In genomic region chr12:43976027-43976426, GRCh38 we compare ENCODE assay signal across 15 cellular contexts.
A peak's percentile ranks its signal among the peaks of the same experiment; 100 is the strongest.
DNase-seq lines count a peak whose midpoint lies in the region; ATAC-seq and TF ChIP-seq lines count a peak whose summit lies in the region.
"Had no signal": no experiment of that assay in that cellular context is flagged by ENCODE, and none has a peak within 500 bp of the region (broad histone marks: within the 10 kb centered on the region; RNA-seq: fewer than 3 reads in every experiment).

No MANE protein-coding gene starts in this region.

- no peaks in the 10 kb centered on the region for H3K79me1 ChIP-seq in IMR-90 (ENCODE audit: low read depth in 1 of 2, low read length in 2 of 2)

- dilution Hi-C loops in IMR-90 (cut with HindIII; ENCODE audit: low sequenced_read_pairs, unreplicated experiment): no loop called here

- POLR2A ChIA-PET in IMR-90 (lab: Charles Lee; ENCODE audit: unreplicated experiment): no interaction called here

- BruUV-seq in IMR-90 (replicated peaks; lab: Mats Ljungman, UMichigan): no TSS peak

- H3K27ac Mint-ChIP-seq in activated CD4-positive, alpha-beta T cell treated with anti-CD3 and anti-CD28 coated beads, Interleukin-2, amount 10 ng/mL, durations not matched to agents 24 days and 14 days: no peak overlapping the region
- H3K27ac Mint-ChIP-seq: CD14-positive monocyte, T-cell had no signal

- H3K4me3 ChIP-seq in GM23248: no peak overlapping the region
- H3K4me3 ChIP-seq in IMR-90 (ENCODE audit: insufficient read depth, low read depth, low read length): no peak overlapping the region
- H3K4me3 ChIP-seq in epithelial cell of esophagus (ENCODE audit: low read length): no peak overlapping the region

- CTCF ChIA-PET in IMR-90 (lab: Yijun Ruan, JAX): no interaction called here

- no peak overlapping the region for H4K5ac ChIP-seq in IMR-90 (ENCODE audit: low read depth, low read length)

- H3K36me3 Mint-ChIP-seq in activated CD4-positive, alpha-beta T cell treated with anti-CD3 and anti-CD28 coated beads, Interleukin-2, amount 10 ng/mL, durations not matched to agents 24 days and 14 days (ENCODE audit: low read depth): no peaks in the 10 kb centered on the region
- H3K36me3 Mint-ChIP-seq: CD14-positive monocyte had no signal

- no peak overlapping the region for H3K4me3 Mint-ChIP-seq in activated CD4-positive, alpha-beta T cell treated with anti-CD3 and anti-CD28 coated beads, Interleukin-2, amount 10 ng/mL, durations not matched to agents 24 days and 14 days
- H3K4me3 Mint-ChIP-seq: CD14-positive monocyte, T-cell had no signal

- no peaks in the 10 kb centered on the region for H3K27me3 Mint-ChIP-seq in activated CD4-positive, alpha-beta T cell treated with anti-CD3 and anti-CD28 coated beads, Interleukin-2, amount 10 ng/mL, durations not matched to agents 24 days and 14 days
- H3K27me3 Mint-ChIP-seq: T-cell had no signal

- intact Hi-C loops in IMR-90 (cut with micrococcal nuclease): no loop called here
- intact Hi-C loops in activated CD4-positive, alpha-beta T cell treated with anti-CD3 and anti-CD28 coated beads, Interleukin-2, amount 10 ng/mL, durations not matched to agents 24 days and 14 days (cut with micrococcal nuclease): no loop called here

- H3K4me1 ChIP-seq in GM23248 (ENCODE audit: insufficient read depth) (no peaks in the 10 kb centered on the region), IMR-90 (ENCODE audit: control insufficient read depth, insufficient read depth, low read length) (no peaks in the 10 kb centered on the region)

- H3K9me3 ChIP-seq in GM23248 (ENCODE audit: low read depth) (no peaks in the 10 kb centered on the region), IMR-90 (ENCODE audit: control insufficient read depth, insufficient read depth, low read length) (no peaks in the 10 kb centered on the region)

- H3K36me3 ChIP-seq in GM23248 (ENCODE audit: low read depth): no peaks in the 10 kb centered on the region
- no peaks in the 10 kb centered on the region for H3K36me3 ChIP-seq in IMR-90 (ENCODE audit: control insufficient read depth, insufficient read depth, low read length)

- H4K20me1 ChIP-seq in GM23248 (ENCODE audit: insufficient read depth) (no peaks in the 10 kb centered on the region), IMR-90 (ENCODE audit: insufficient read depth, low read length) (no peaks in the 10 kb centered on the region)

- no peaks in the 10 kb centered on the region for H3K9me3 Mint-ChIP-seq in activated CD4-positive, alpha-beta T cell treated with anti-CD3 and anti-CD28 coated beads, Interleukin-2, amount 10 ng/mL, durations not matched to agents 24 days and 14 days

- DNase-seq in GM23248 (peak; percentile 36), IMR-90 (peak; percentile 6), epithelial cell of esophagus (ENCODE audit: low read depth) (peak; percentile 57), renal cortical epithelial cell (ENCODE audit: low read depth) (peak; percentile 57), DMS 273 (lab: John Stamatoyannopoulos, UW; ENCODE audit: unreplicated experiment) (no peak)
- no peak for DNase-seq in effector CD4-positive, alpha-beta T cell
- DNase-seq in activated CD4-positive, alpha-beta T cell treated with anti-CD3 and anti-CD28 coated beads, Interleukin-2, amount 10 ng/mL, durations not matched to agents 24 days and 14 days: no peak
- DNase-seq: GOT3, NCI-H1105 treated with DMSO at 0.1 percent for 48 hours, NCI-H1694, NCI-H2081 treated with DMSO at 0.1 percent for 48 hours, SHP77 treated with DMSO at 0.1 percent for 48 hours, T-cell had no signal

- no peak for TF ChIP-seq CTCF in IMR-90 (conservative IDR thresholded peaks at IDR 0.05; ENCODE audit: low read depth, low read length)
- no peak for TF ChIP-seq CTCF in epithelial cell of esophagus (IDR thresholded peaks at IDR 0.05; ENCODE audit: insufficient read depth, low read depth, low read length, missing control alignments)

- no peaks in the 10 kb centered on the region for H3K9me2 ChIP-seq in GM23248 (ENCODE audit: insufficient read depth)

- H3K9ac ChIP-seq in GM23248: no peak overlapping the region
- H3K9ac ChIP-seq in IMR-90 (ENCODE audit: low read depth, low read length): no peak overlapping the region

- no peak overlapping the region for H2AK9ac ChIP-seq in IMR-90 (replicated peaks; ENCODE audit: low read depth, low read length, poor library complexity)

- no peak overlapping the region for H3K56ac ChIP-seq in IMR-90 (ENCODE audit: extremely low read depth, insufficient read depth, low read length)

- no peaks in the 10 kb centered on the region for H3K79me2 ChIP-seq in GM23248 (ENCODE audit: insufficient read depth)

- H4K8ac ChIP-seq in IMR-90 (ENCODE audit: low read depth in 2 of 2, low read length in 2 of 2): no peak overlapping the region

- H3K23ac ChIP-seq in IMR-90 (ENCODE audit: low read depth, low read length): no peak overlapping the region

- no peak for TF ChIP-seq POLR2A in IMR-90 (IDR thresholded peaks at IDR 0.05; ENCODE audit: low read depth, low read length)

- H2AFZ ChIP-seq in GM23248 (no peak overlapping the region), IMR-90 (replicated peaks; ENCODE audit: low read length, poor library complexity) (no peak overlapping the region)

- H3K27me3 ChIP-seq in GM23248 (replicated peaks; ENCODE audit: insufficient read depth) (no peaks in the 10 kb centered on the region), IMR-90 (ENCODE audit: control insufficient read depth, insufficient read depth, low read length) (no peaks in the 10 kb centered on the region)

- TF ChIP-seq RAD21 in IMR-90 (IDR thresholded peaks at IDR 0.05; ENCODE audit: low read length): no peak

- H3K9me1 ChIP-seq in IMR-90 (ENCODE audit: insufficient read depth, low read length): no peaks in the 10 kb centered on the region

- no peaks in the 10 kb centered on the region for H3K4me1 Mint-ChIP-seq in activated CD4-positive, alpha-beta T cell treated with anti-CD3 and anti-CD28 coated beads, Interleukin-2, amount 10 ng/mL, durations not matched to agents 24 days and 14 days
- H3K4me1 Mint-ChIP-seq: CD14-positive monocyte, T-cell had no signal

- no peak overlapping the region for H2BK5ac ChIP-seq in IMR-90 (ENCODE audit: low read depth, low read length, poor library complexity, severe bottlenecking)

- 84 to 92% methylated on average over 3 of the region's 3 CpGs for WGBS in GM23248 (ENCODE audit: low coverage in 1 of 2, low lambda C conversion rate in 2 of 2, missing lambda C conversion rate in 2 of 2), 2 experiments
- WGBS in IMR-90 (ENCODE audit: extremely low coverage in 2 of 2, insufficient read length in 1 of 2), 2 experiments: no CpG with 5 or more reads among the region's 3 CpGs

- no peak overlapping the region for H2BK120ac ChIP-seq in IMR-90 (ENCODE audit: low read depth, low read length)

- no peak overlapping the region for H3K27ac ChIP-seq in GM23248
- H3K27ac ChIP-seq in IMR-90 (ENCODE audit: insufficient read depth, low read length): no peak overlapping the region

- no peak overlapping the region for H3K14ac ChIP-seq in IMR-90 (replicated peaks; ENCODE audit: low read depth, low read length)

- H3K18ac ChIP-seq in IMR-90 (ENCODE audit: low read depth, low read length): no peak overlapping the region

- H3F3A ChIP-seq in GM23248 (ENCODE audit: insufficient read depth): no peaks in the 10 kb centered on the region

- H2BK20ac ChIP-seq in IMR-90 (ENCODE audit: low read depth, low read length): no peak overlapping the region

- H3K4ac ChIP-seq in IMR-90 (ENCODE audit: low read depth, low read length): no peak overlapping the region

- ATAC-seq in IMR-90 (ENCODE audit: low read depth): no peak; the same call in 1 of the 2 replicates
- ATAC-seq: SK-N-SH treated with all-trans-retinoic acid at 6 μM for 48 hours, T-cell had no signal

- no peak overlapping the region for H4K91ac ChIP-seq in IMR-90 (ENCODE audit: insufficient read depth, low read depth, low read length)

- H2AK5ac ChIP-seq in IMR-90 (ENCODE audit: low read depth, low read length): no peak overlapping the region

- in situ Hi-C loops in GM23248 (cut with MboI): no loop called here
- in situ Hi-C loops in IMR-90 (cut with MboI; ENCODE audit: low sequenced_read_pairs): no loop called here

- no peak overlapping the region for H3K4me2 ChIP-seq in GM23248 (ENCODE audit: unreplicated experiment)
- no peak overlapping the region for H3K4me2 ChIP-seq in IMR-90 (ENCODE audit: low read depth, low read length)

- H2BK15ac ChIP-seq in IMR-90 (ENCODE audit: low read depth, low read length): no peak overlapping the region

TF ChIP-seq in IMR-90, 13 proteins besides CTCF, POLR2A, EP300 and RAD21:
- no peak for TF ChIP-seq MXI1 (IDR thresholded peaks at IDR 0.05; ENCODE audit: borderline replicate concordance, low read depth, low read length)

Comparison
In these comparisons a context has a peak if more than half of its experiments do, and no peak if none do; other contexts are left out.
1. DNase-seq: peak in GM23248 (single experiment), IMR-90 (single experiment), epithelial cell of esophagus (single experiment) and renal cortical epithelial cell (single experiment); none in effector CD4-positive, alpha-beta T cell (single experiment), DMS 273 (single experiment) and activated CD4-positive, alpha-beta T cell treated with anti-CD3 and anti-CD28 coated beads, Interleukin-2, amount 10 ng/mL, durations not matched to agents 24 days and 14 days (single experiment).